1 cellular context compared by ENCODE assay signal in genomic region chr4:116374815-116375214, GRCh38.
TF ChIP-seq lines count a peak whose summit lies in the region.

No MANE protein-coding gene starts in this region.

TF ChIP-seq in HepG2, 621 proteins besides CTCF, POLR2A, EP300 and RAD21 (continued from another document):
- no peak for TF ChIP-seq ZNF407 (CRISPR knock-in tag; IDR thresholded peaks at IDR 0.05; ENCODE audit: not compliant biosample characterization)
